In the genomic region with DNA sequence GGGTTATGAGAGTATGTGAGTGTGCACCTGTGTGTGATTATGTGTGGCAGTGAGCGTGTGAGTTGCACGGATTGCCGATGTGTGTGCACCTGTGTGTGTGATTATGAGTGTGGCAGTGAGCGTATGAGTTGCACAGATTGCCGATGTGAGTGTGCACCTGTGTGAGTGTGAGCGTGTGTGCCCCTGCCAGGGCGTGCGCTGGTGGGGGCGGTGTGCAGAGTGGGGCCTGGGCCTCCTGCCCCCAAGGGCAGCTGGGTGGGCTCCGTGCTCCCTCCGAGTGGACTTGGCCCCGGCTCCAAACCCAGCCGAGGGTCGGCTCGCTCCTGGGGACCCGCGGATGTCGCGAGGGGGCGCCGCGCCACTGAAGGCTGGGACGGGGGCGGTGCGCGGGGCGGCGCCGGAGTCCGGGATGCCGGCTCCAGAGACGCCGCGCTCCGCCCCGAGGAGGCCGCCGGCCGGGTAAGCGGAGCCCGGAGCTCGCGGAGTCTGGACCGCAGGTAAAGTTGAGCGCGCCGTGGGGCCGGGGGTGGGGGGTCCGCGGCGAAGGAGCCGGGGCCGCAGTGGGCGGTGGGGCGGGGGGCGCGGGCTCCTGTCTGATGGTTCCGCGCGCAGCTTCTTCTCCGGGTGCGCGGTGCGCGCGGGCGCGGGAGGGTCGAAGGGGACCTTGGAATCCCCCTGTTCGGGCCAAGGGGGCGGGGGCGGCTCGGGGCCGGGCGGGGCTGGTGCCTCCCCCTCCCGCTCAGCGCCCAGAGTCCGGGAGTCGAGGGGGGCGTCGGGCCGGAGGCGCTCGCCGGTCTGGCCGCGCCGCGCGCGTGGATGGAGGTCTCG, we compare ENCODE assay signal across 8 cellular contexts. TPM values are rescaled to one million over a fixed set of nuclear protein-coding genes. Genes with fewer than 3 reads are reported as not detected.
A peak's percentile ranks its signal among the peaks of the same experiment; 100 is the strongest.
DNase-seq lines count a peak whose midpoint lies in the region; ATAC-seq, FAIRE-seq and TF ChIP-seq lines count a peak whose summit lies in the region.

A gene with protein sequence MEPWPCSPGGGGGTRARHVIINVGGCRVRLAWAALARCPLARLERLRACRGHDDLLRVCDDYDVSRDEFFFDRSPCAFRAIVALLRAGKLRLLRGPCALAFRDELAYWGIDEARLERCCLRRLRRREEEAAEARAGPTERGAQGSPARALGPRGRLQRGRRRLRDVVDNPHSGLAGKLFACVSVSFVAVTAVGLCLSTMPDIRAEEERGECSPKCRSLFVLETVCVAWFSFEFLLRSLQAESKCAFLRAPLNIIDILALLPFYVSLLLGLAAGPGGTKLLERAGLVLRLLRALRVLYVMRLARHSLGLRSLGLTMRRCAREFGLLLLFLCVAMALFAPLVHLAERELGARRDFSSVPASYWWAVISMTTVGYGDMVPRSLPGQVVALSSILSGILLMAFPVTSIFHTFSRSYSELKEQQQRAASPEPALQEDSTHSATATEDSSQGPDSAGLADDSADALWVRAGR (plus strand): TSS at position 421 of the 828 bp plus-strand sequence. CDS start 65,730 bp downstream, outside the sequence.

- peaks cover 0 to 1% (median 0%) of the 10 kb centered on the region in 8 donors for H3K9me3 Mint-ChIP-seq in CD4-positive, alpha-beta memory T cell
- H3K9me3 Mint-ChIP-seq in astrocyte (ENCODE audit: unreplicated experiment), result no peaks in the 10 kb centered on the region

- intact Hi-C loops in CD4-positive, alpha-beta memory T cell (cut with micrococcal nuclease), result no loop called here
- intact Hi-C loops in kidney (cut with DNase I), result no loop called here

- H3K4me3 Mint-ChIP-seq in CD4-positive, alpha-beta memory T cell, result peak within 1 kb of the TSS; percentile 56 to 90 (median 74)
- H3K4me3 Mint-ChIP-seq in astrocyte (ENCODE audit: unreplicated experiment), result peak within 1 kb of the TSS; percentile 78

- no peak within 1 kb of the TSS for H3K4me3 ChIP-seq in CD4-positive, alpha-beta memory T cell (ENCODE audit: low read length in 2 of 2)
- no peak within 1 kb of the TSS for H3K4me3 ChIP-seq in astrocyte (ENCODE audit: insufficient read depth, low read depth, low read length)
- no peak within 1 kb of the TSS for H3K4me3 ChIP-seq in kidney (ENCODE audit: low read length in 2 of 2)
- H3K4me3 ChIP-seq in tibial nerve, result peak within 1 kb of the TSS; percentile 7 to 49 (median 24)

- no peaks in the 10 kb centered on the region for H3K27me3 ChIP-seq in CD4-positive, alpha-beta memory T cell (ENCODE audit: insufficient read depth, low read length)
- H3K27me3 ChIP-seq in astrocyte (ENCODE audit: insufficient read depth, low read length), result peaks cover 26% of the 10 kb centered on the region
- peaks cover 0 to 58% of the 10 kb centered on the region in 2 donors for H3K27me3 ChIP-seq in tibial nerve

- peaks cover 0 to 4% of the 10 kb centered on the region in 2 donors for H3K36me3 Mint-ChIP-seq in CD4-positive, alpha-beta memory T cell
- H3K36me3 Mint-ChIP-seq in astrocyte (ENCODE audit: low read depth, unreplicated experiment), result no peaks in the 10 kb centered on the region

- no peaks in the 10 kb centered on the region for H3K9me3 ChIP-seq in CD4-positive, alpha-beta memory T cell (ENCODE audit: control insufficient read depth in 1 of 2, low read length in 2 of 2)
- no peaks in the 10 kb centered on the region for H3K9me3 ChIP-seq in astrocyte (ENCODE audit: insufficient read depth, low read depth, low read length)
- H3K9me3 ChIP-seq in kidney (ENCODE audit: control insufficient read depth in 1 of 2, low read length in 2 of 2), result no peaks in the 10 kb centered on the region
- no peaks in the 10 kb centered on the region for H3K9me3 ChIP-seq in tibial nerve

- H2AFZ ChIP-seq in astrocyte (ENCODE audit: low read depth, low read length), result no peak within 1 kb of the TSS

- H3K79me2 ChIP-seq in astrocyte (ENCODE audit: insufficient read depth, low read length), result no peaks in the 10 kb centered on the region

- H3K4me1 Mint-ChIP-seq in CD4-positive, alpha-beta memory T cell, result peaks cover 3 to 16% (median 5%) of the 10 kb centered on the region in 4 donors
- peaks cover 7% of the 10 kb centered on the region for H3K4me1 Mint-ChIP-seq in astrocyte (ENCODE audit: low read depth, unreplicated experiment)

- FAIRE-seq in astrocyte (lab: Jason Lieb, UNC) (no peak), kidney (lab: Jason Lieb, UNC) (no peak)

- no peak for TF ChIP-seq EP300 in tibial nerve (IDR thresholded peaks at IDR 0.05)

- H3K36me3 ChIP-seq in CD4-positive, alpha-beta memory T cell (ENCODE audit: insufficient read depth, low read length), result no peaks in the 10 kb centered on the region
- H3K36me3 ChIP-seq in astrocyte (ENCODE audit: insufficient read depth, low read length), result no peaks in the 10 kb centered on the region
- H3K36me3 ChIP-seq in kidney (ENCODE audit: control insufficient read depth in 1 of 2, insufficient read depth in 2 of 2, low read length in 2 of 2), result no peaks in the 10 kb centered on the region
- H3K36me3 ChIP-seq in tibial nerve, result no peaks in the 10 kb centered on the region

- ATAC-seq in GM21360 (IDR thresholded peaks at IDR 0.05; ENCODE audit: unreplicated experiment) (no peak), GM18498 (IDR thresholded peaks at IDR 0.05; ENCODE audit: unreplicated experiment) (no peak), HG02970 (IDR thresholded peaks at IDR 0.05; ENCODE audit: low FRiP score, unreplicated experiment) (no peak)

- H3K4me2 ChIP-seq in astrocyte (ENCODE audit: low read length), result peak within 1 kb of the TSS; percentile 48

- DNase-seq in CD4-positive, alpha-beta memory T cell, result no peak
- DNase-seq in HEK293T (ENCODE audit: extremely low spot score), result peak; percentile 55
- DNase-seq in astrocyte (ENCODE audit: low read depth), result no peak
- DNase-seq in kidney, result peak; percentile 68
- DNase-seq in tibial nerve (ENCODE audit: low spot score in 2 of 2), result no peak

- no peak within 1 kb of the TSS for H3K27ac Mint-ChIP-seq in CD4-positive, alpha-beta memory T cell
- peak within 1 kb of the TSS; percentile 7 for H3K27ac Mint-ChIP-seq in astrocyte (ENCODE audit: unreplicated experiment)

- no peaks in the 10 kb centered on the region for H3K4me1 ChIP-seq in CD4-positive, alpha-beta memory T cell (ENCODE audit: insufficient read depth, low read length)
- H3K4me1 ChIP-seq in astrocyte (ENCODE audit: insufficient read depth, low read length), result no peaks in the 10 kb centered on the region
- H3K4me1 ChIP-seq in kidney (ENCODE audit: control insufficient read depth in 1 of 2, insufficient read depth in 1 of 2, low read depth in 1 of 2, low read length in 2 of 2), result peaks cover 0 to 5% of the 10 kb centered on the region in 2 donors
- peaks cover 0 to 26% (median 11%) of the 10 kb centered on the region in 4 donors for H3K4me1 ChIP-seq in tibial nerve

- H3K27ac ChIP-seq in CD4-positive, alpha-beta memory T cell (ENCODE audit: low read depth, low read length), result no peak within 1 kb of the TSS
- H3K27ac ChIP-seq in astrocyte (ENCODE audit: low read depth, low read length) (no peak within 1 kb of the TSS), kidney (ENCODE audit: low read depth in 2 of 2, low read length in 2 of 2) (no peak within 1 kb of the TSS), tibial nerve (no peak within 1 kb of the TSS)

- WGBS in tibial nerve, 2 donors, result 6 to 58% methylated on average over 5 to 64 of the region's 92 CpGs

- TF ChIP-seq POLR2A in tibial nerve (IDR thresholded peaks at IDR 0.05), result no peak

- H4K20me1 ChIP-seq in astrocyte (ENCODE audit: insufficient read depth, low read length), result peaks cover 9% of the 10 kb centered on the region

- TF ChIP-seq CTCF in astrocyte (IDR thresholded peaks at IDR 0.05; ENCODE audit: insufficient read depth, low read depth, low read length), result no peak
- TF ChIP-seq CTCF in kidney (IDR thresholded peaks at IDR 0.05; ENCODE audit: borderline replicate concordance, extremely low read depth, insufficient read depth), result no peak
- no peak for TF ChIP-seq CTCF in tibial nerve (IDR thresholded peaks at IDR 0.05)

- CTCF ChIA-PET in CD4-positive, alpha-beta memory T cell (lab: Charles Lee; ENCODE audit: partially characterized antibody), result no interaction called here
- CTCF ChIA-PET in HEK293T (lab: Yijun Ruan, JAX), result no interaction called here

- H3K27me3 Mint-ChIP-seq in CD4-positive, alpha-beta memory T cell, result peaks cover 33 to 38% of the 10 kb centered on the region in 2 donors
- peaks cover 54% of the 10 kb centered on the region for H3K27me3 Mint-ChIP-seq in astrocyte (ENCODE audit: low read depth, unreplicated experiment)

- H3K9ac ChIP-seq in astrocyte (ENCODE audit: low read length) (no peak within 1 kb of the TSS), kidney (ENCODE audit: low read length in 2 of 2) (no peak within 1 kb of the TSS)

- POLR2A ChIA-PET in CD4-positive, alpha-beta memory T cell (lab: Charles Lee; ENCODE audit: partially characterized antibody), result no interaction called here
- POLR2A ChIA-PET in HEK293T (lab: Yijun Ruan, JAX), result no interaction called here

TF ChIP-seq in HEK293T, 16 proteins besides CTCF, POLR2A, EP300 and RAD21 (continues in another document):
- TF ChIP-seq HDGF (IDR thresholded peaks at IDR 0.05; ENCODE audit: borderline replicate concordance) (no peak), ARNT (IDR thresholded peaks at IDR 0.05) (no peak), CTBP1 (IDR thresholded peaks at IDR 0.05; ENCODE audit: borderline replicate concordance) (no peak), FOXM1 (IDR thresholded peaks at IDR 0.05; ENCODE audit: borderline replicate concordance) (no peak), LEF1 (IDR thresholded peaks at IDR 0.05; ENCODE audit: borderline replicate concordance) (no peak), ZNF384 (IDR thresholded peaks at IDR 0.05) (no peak), TARDBP (IDR thresholded peaks at IDR 0.05) (no peak), FOXA1 (IDR thresholded peaks at IDR 0.05) (no peak), ELF4 (IDR thresholded peaks at IDR 0.05) (no peak), SP1 (IDR thresholded peaks at IDR 0.05) (no peak), L3MBTL2 (conservative IDR thresholded peaks at IDR 0.05) (no peak), FOXK2 (IDR thresholded peaks at IDR 0.05) (no peak), SUZ12 (IDR thresholded peaks at IDR 0.05) (no peak), BHLHE40 (IDR thresholded peaks at IDR 0.05; ENCODE audit: borderline replicate concordance) (no peak)
- TF ChIP-seq, protein P1, sequence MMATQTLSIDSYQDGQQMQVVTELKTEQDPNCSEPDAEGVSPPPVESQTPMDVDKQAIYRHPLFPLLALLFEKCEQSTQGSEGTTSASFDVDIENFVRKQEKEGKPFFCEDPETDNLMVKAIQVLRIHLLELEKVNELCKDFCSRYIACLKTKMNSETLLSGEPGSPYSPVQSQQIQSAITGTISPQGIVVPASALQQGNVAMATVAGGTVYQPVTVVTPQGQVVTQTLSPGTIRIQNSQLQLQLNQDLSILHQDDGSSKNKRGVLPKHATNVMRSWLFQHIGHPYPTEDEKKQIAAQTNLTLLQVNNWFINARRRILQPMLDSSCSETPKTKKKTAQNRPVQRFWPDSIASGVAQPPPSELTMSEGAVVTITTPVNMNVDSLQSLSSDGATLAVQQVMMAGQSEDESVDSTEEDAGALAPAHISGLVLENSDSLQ (IDR thresholded peaks at IDR 0.05), result no peak

RNA-seq across cellular contexts. Expression of the gene that starts here (rescaled TPM):
- total RNA-seq in CD4-positive, alpha-beta memory T cell, result not detected
- not detected for polyA plus RNA-seq in CD4-positive, alpha-beta memory T cell
- total RNA-seq in astrocyte, result 0.16 TPM in 1 of 2 replicates, not detected in the other
- total RNA-seq in kidney, result 0.76 TPM
- polyA plus RNA-seq in kidney (ENCODE audit: insufficient read depth, low read depth, low replicate concordance), result not detected
- total RNA-seq in tibial nerve, result under 1 TPM in 3 of 4 donors, not detected in 1; 0.60 to 0.84 (median 0.78) TPM

Comparison
In these comparisons a context has a peak if more than half of its experiments do, and no peak if none do; other contexts are left out.
1. Peak in DNase-seq in kidney; RNA of the gene not detected or under 1 TPM.
2. H3K4me3 ChIP-seq: peak in tibial nerve (4 of 4); none in CD4-positive, alpha-beta memory T cell (0 of 2), astrocyte (single experiment) and kidney (0 of 2).